1 cellular context compared by ENCODE assay signal in the genomic region with DNA sequence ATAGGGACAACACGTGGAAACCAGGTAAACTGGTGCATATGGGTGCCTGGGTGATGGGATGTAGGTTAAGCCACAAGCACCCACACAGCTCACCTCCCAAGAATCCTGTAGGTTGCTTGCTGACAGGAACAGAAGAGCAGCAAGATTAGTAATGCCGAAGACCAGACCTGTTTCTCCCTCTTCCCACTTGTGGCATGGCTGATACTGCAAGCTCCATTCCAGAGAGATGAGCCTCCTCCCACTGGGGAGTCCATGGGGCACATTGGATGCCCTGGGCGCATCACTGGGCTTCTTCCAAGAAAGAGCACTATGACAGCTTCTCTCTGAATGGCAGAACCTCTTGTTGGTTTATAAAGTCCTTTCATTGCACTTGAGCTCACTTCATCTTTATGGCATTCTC.
TF ChIP-seq lines count a peak whose summit lies in the region.

No MANE protein-coding gene starts in this region.

TF ChIP-seq in IMR-90, 13 proteins besides CTCF, POLR2A, EP300 and RAD21 (continued from another document):
- no peak for TF ChIP-seq MXI1 (IDR thresholded peaks at IDR 0.05; ENCODE audit: borderline replicate concordance, low read depth, low read length)
